ENCODE assay signal across 8 cellular contexts in genomic region chr10:3784510-3785250, GRCh38. TPM values are rescaled to one million over a fixed set of nuclear protein-coding genes. Genes with fewer than 3 reads are reported as not detected.
DNase-seq lines count a peak whose midpoint lies in the region; ATAC-seq and TF ChIP-seq lines count a peak whose summit lies in the region.

KLF6 (minus strand) TSS chr10:3785209; CDS start chr10:3785014, 195 bp downstream.

- peaks cover 58% of the 10 kb centered on the region for H3K4me1 Mint-ChIP-seq in endothelial cell (ENCODE audit: unreplicated experiment)
- H3K4me1 Mint-ChIP-seq in mesothelial cell of epicardium: peaks cover 50% of the 10 kb centered on the region

- H3K27me3 Mint-ChIP-seq in endothelial cell (ENCODE audit: unreplicated experiment) (peaks cover 47% of the 10 kb centered on the region), mesothelial cell of epicardium (ENCODE audit: low read depth) (no peaks in the 10 kb centered on the region)

- no peak for TF ChIP-seq CTCF in endothelial cell (IDR thresholded peaks at IDR 0.05; ENCODE audit: unreplicated experiment)
- no peak for TF ChIP-seq CTCF in mesothelial cell of epicardium (IDR thresholded peaks at IDR 0.05; ENCODE audit: unreplicated experiment)
- TF ChIP-seq CTCF in thyroid gland (IDR thresholded peaks at IDR 0.05): no peak

- DNase-seq in stimulated activated CD4-positive, alpha-beta T cell treated with anti-CD3 and anti-CD28 coated beads, Interleukin-15, amount 100 ng/mL, for 24 hours: peak; percentile 61
- DNase-seq in stimulated activated CD4-positive, alpha-beta T cell treated with anti-CD3 and anti-CD28 coated beads, Interleukin-12 subunit alpha, Interleukin-12 subunit beta, amount 100 ng/mL, for 4 hours: no peak
- peak; percentile 36 for DNase-seq in endothelial cell (ENCODE audit: low spot score)
- no peak for DNase-seq in mesothelial cell of epicardium (ENCODE audit: low spot score in 2 of 2, unreplicated experiment in 2 of 2)
- DNase-seq in thyroid gland: peak; percentile 37 to 39
- DNase-seq in CD1c-positive myeloid dendritic cell (ENCODE audit: extremely low spot score): no peak

- H3K36me3 ChIP-seq in thyroid gland: peaks cover 22 to 24% of the 10 kb centered on the region in 2 donors

- peak within 1 kb of the TSS; percentile 100 for H3K27ac Mint-ChIP-seq in endothelial cell (ENCODE audit: unreplicated experiment)
- H3K27ac Mint-ChIP-seq in mesothelial cell of epicardium: peak within 1 kb of the TSS; percentile 100

- WGBS in thyroid gland, 2 donors: 1% methylated on average over 18 to 21 of the region's 69 CpGs

- peak within 1 kb of the TSS; percentile 58 to 96 (median 94) for H3K4me3 ChIP-seq in thyroid gland (replicated peaks in 1 of 3)

- H3K36me3 Mint-ChIP-seq in endothelial cell (ENCODE audit: low read depth, unreplicated experiment): peaks cover 49% of the 10 kb centered on the region
- peaks cover 20% of the 10 kb centered on the region for H3K36me3 Mint-ChIP-seq in mesothelial cell of epicardium

- peak in 1 of 2 donors; percentile 67 for TF ChIP-seq POLR2A in thyroid gland (IDR thresholded peaks at IDR 0.05)

- no peaks in the 10 kb centered on the region for H3K9me3 ChIP-seq in thyroid gland

- H3K9me3 Mint-ChIP-seq in endothelial cell (ENCODE audit: unreplicated experiment): no peaks in the 10 kb centered on the region
- peaks cover 6% of the 10 kb centered on the region for H3K9me3 Mint-ChIP-seq in mesothelial cell of epicardium

- H3K27ac ChIP-seq in thyroid gland: peak within 1 kb of the TSS; percentile 99 to 100 (median 100)

- H3K4me3 Mint-ChIP-seq in endothelial cell (ENCODE audit: unreplicated experiment): peak within 1 kb of the TSS; percentile 100
- peak within 1 kb of the TSS; percentile 86 for H3K4me3 Mint-ChIP-seq in mesothelial cell of epicardium

- intact Hi-C loops in T-helper 1 cell treated with Interleukin-12 subunit alpha and Interleukin-12 subunit beta and Interleukin-4 antibody, amounts not matched to agents 30 ng/mL and 1 ng/mL, for 36 hours (cut with micrococcal nuclease): loop anchor here (1.0 to 5.0 kb wide), 7 partner anchors 21 to 317 kb away; no protein-coding TSS in a partner anchor
- intact Hi-C loops in thyroid gland (cut with DNase I): loop anchor here (10.0 kb wide), 3 partner anchors 70 to 880 kb away; no protein-coding TSS in a partner anchor

- H3K4me1 ChIP-seq in thyroid gland: peaks cover 19 to 28% of the 10 kb centered on the region in 2 donors

- ATAC-seq in HG03064 (IDR thresholded peaks at IDR 0.05; ENCODE audit: low read depth, unreplicated experiment): peak; percentile 5

- H3K27me3 ChIP-seq in thyroid gland: no peaks in the 10 kb centered on the region

RNA-seq across cellular contexts. Expression of gene KLF6, which starts in this region (rescaled TPM):
- total RNA-seq in T-helper 1 cell treated with Interleukin-12 subunit alpha and Interleukin-12 subunit beta and Interleukin-4 antibody, amounts not matched to agents 30 ng/mL and 1 ng/mL, for 36 hours: 172 and 177 TPM in 2 replicates
- total RNA-seq in endothelial cell (ENCODE audit: unreplicated experiment) (328 TPM), mesothelial cell of epicardium (99.1 to 117 TPM (median 106 TPM) in 3 replicates), thyroid gland (100 to 1,000 TPM in 2 of 4 donors, 10 to 100 TPM in 2; 50.4 to 166 (median 103) TPM)

Comparison
In these comparisons a context has a peak if more than half of its experiments do, and no peak if none do; other contexts are left out.
1. DNase-seq: peak in stimulated activated CD4-positive, alpha-beta T cell treated with anti-CD3 and anti-CD28 coated beads, Interleukin-15, amount 100 ng/mL, for 24 hours (single experiment), endothelial cell (single experiment) and thyroid gland (2 of 2); none in stimulated activated CD4-positive, alpha-beta T cell treated with anti-CD3 and anti-CD28 coated beads, Interleukin-12 subunit alpha, Interleukin-12 subunit beta, amount 100 ng/mL, for 4 hours (single experiment), mesothelial cell of epicardium (0 of 2) and CD1c-positive myeloid dendritic cell (single experiment).